In genomic region chr4:147617173-147617840, GRCh38 we compare ENCODE assay signal across 8 cellular contexts. TPM values are rescaled to one million over a fixed set of nuclear protein-coding genes. Genes with fewer than 3 reads are reported as not detected.
DNase-seq lines count a peak whose midpoint lies in the region; ATAC-seq and TF ChIP-seq lines count a peak whose summit lies in the region.

TSS of gene TMEM184C (plus strand) at chr4:147617397. CDS start at chr4:147617957, 560 bp downstream.

- DNase-seq in DMS 273 treated with DMSO at 0.1 percent for 48 hours (lab: John Stamatoyannopoulos, UW) = peak; percentile 82
- DNase-seq in OCI-M2 (lab: John Stamatoyannopoulos, UW; ENCODE audit: unreplicated experiment) = peak; percentile 39
- peak; percentile 99 for DNase-seq in activated T-cell treated with anti-CD3 and anti-CD28 coated beads for 4 hours
- peak; percentile 97 for DNase-seq in epithelial cell of esophagus (ENCODE audit: low read depth)
- DNase-seq in stimulated activated CD8-positive, alpha-beta memory T cell treated with anti-CD3 and anti-CD28 coated beads, Interleukin-4, amount 100 ng/mL, for 1 hour (ENCODE audit: low read depth in 2 of 2, low spot score in 1 of 2) = peak; percentile 96 to 99

- H3K9me3 Mint-ChIP-seq in IgD-negative memory B cell = peaks cover 0 to 2% (median 0%) of the 10 kb centered on the region in 3 donors

- no peak for TF ChIP-seq CTCF in epithelial cell of esophagus (IDR thresholded peaks at IDR 0.05; ENCODE audit: insufficient read depth, low read depth, low read length, missing control alignments)

- H3K4me3 Mint-ChIP-seq in IgD-negative memory B cell = peak within 1 kb of the TSS; percentile 95 to 99 (median 98)

- H3K36me3 Mint-ChIP-seq in IgD-negative memory B cell = peaks cover 5% of the 10 kb centered on the region

- peaks cover 14% of the 10 kb centered on the region for H3K27me3 ChIP-seq in mononuclear cell (ENCODE audit: insufficient read depth, low read length)

- peak within 1 kb of the TSS; percentile 67 for H3K4me3 ChIP-seq in epithelial cell of esophagus (ENCODE audit: low read length)
- peak within 1 kb of the TSS; percentile 92 for H3K4me3 ChIP-seq in mononuclear cell (ENCODE audit: low read length)

- H3K27ac Mint-ChIP-seq in IgD-negative memory B cell = peak within 1 kb of the TSS; percentile 93 to 98 (median 96)

- ATAC-seq in GM21529 (IDR thresholded peaks at IDR 0.05; ENCODE audit: unreplicated experiment) = peak; percentile 99

- H3K27me3 Mint-ChIP-seq in IgD-negative memory B cell = peaks cover 2% of the 10 kb centered on the region

- H3K4me1 ChIP-seq in mononuclear cell (ENCODE audit: insufficient read depth, low read length) = peaks cover 36% of the 10 kb centered on the region

- peaks cover 24 to 27% (median 24%) of the 10 kb centered on the region in 3 donors for H3K4me1 Mint-ChIP-seq in IgD-negative memory B cell

- no peaks in the 10 kb centered on the region for H3K9me3 ChIP-seq in mononuclear cell (ENCODE audit: low read depth, low read length)

RNA-seq across cellular contexts. Expression of gene TMEM184C, which starts in this region (rescaled TPM):
- polyA plus RNA-seq in IgD-negative memory B cell = 24.1 TPM
- total RNA-seq in mononuclear cell = 26.0 TPM

Comparison
In these comparisons a context has a peak if more than half of its experiments do, and no peak if none do; other contexts are left out.
1. Peak in every context shown above with its lines: DNase-seq, ATAC-seq and H3K4me3 ChIP-seq.
2. DNase-seq: peak in every context shown above with its lines; median percentile 99 in activated T-cell treated with anti-CD3 and anti-CD28 coated beads for 4 hours; 98 in stimulated activated CD8-positive, alpha-beta memory T cell treated with anti-CD3 and anti-CD28 coated beads, Interleukin-4, amount 100 ng/mL, for 1 hour; 97 in epithelial cell of esophagus; 82 in DMS 273 treated with DMSO at 0.1 percent for 48 hours; 39 in OCI-M2.